14 cellular contexts compared by ENCODE assay signal in genomic region chr6:142803027-142803426, GRCh38.
DNase-seq lines count a peak whose midpoint lies in the region; ATAC-seq, FAIRE-seq and TF ChIP-seq lines count a peak whose summit lies in the region.
"Had no signal": no experiment of that assay in that cellular context is flagged by ENCODE, and none has a peak within 500 bp of the region (broad histone marks: within the 10 kb centered on the region; RNA-seq: fewer than 3 reads in every experiment).

No MANE protein-coding gene starts in this region.

- TF ChIP-seq CTCF in liver (IDR thresholded peaks at IDR 0.05; ENCODE audit: low read depth, low read length, missing input control) (no peak), HepG2 (CRISPR knock-in tag; IDR thresholded peaks at IDR 0.05) (no peak), fibroblast of the aortic adventitia (IDR thresholded peaks at IDR 0.05; ENCODE audit: insufficient read depth, low read length) (no peak)

- DNase-seq in HepG2 (ENCODE audit: low spot score): no peak
- DNase-seq in activated naive CD8-positive, alpha-beta T cell treated with anti-CD3 and anti-CD28 coated beads for 36 hours: no peak
- DNase-seq in fibroblast of the aortic adventitia (ENCODE audit: low read depth): peak; percentile 37
- no peak for DNase-seq in mesendoderm
- DNase-seq in MG63: no peak
- DNase-seq in hypothalamus (lab: John Stamatoyannopoulos, UW): no peak
- DNase-seq: activated CD4-positive, CD25-positive, alpha-beta regulatory T cell; activated naive CD8-positive, alpha-beta T cell treated with anti-CD3 and anti-CD28 coated beads, Interleukin-2, amount 10 ng/mL, durations not matched to agents 7 days and 5 days; left ventricle myocardium superior; NK-92 treated with Interleukin-12 subunit alpha and Interleukin-12 subunit beta, amount 100 ng/mL, for 24 hours; stimulated activated CD4-positive, alpha-beta T cell treated with anti-CD3 and anti-CD28 coated beads, Interleukin-2, amount 100 ng/mL, for 48 hours had no signal

- intact Hi-C loops in HepG2 (cut with micrococcal nuclease; ENCODE audit: unreplicated experiment): no loop called here

- no peak overlapping the region for H4K8ac ChIP-seq in mesendoderm (ENCODE audit: low read depth, low read length)

- peaks cover 0 to 1% (median 0%) of the 10 kb centered on the region in 4 donors for H3K36me3 ChIP-seq in liver (ENCODE audit: control insufficient read depth in 4 of 4, insufficient read depth in 3 of 4, low read depth in 1 of 4, low read length in 3 of 4)
- H3K36me3 ChIP-seq in HepG2 (replicated peaks in 1 of 2; ENCODE audit: control insufficient read depth in 1 of 2, insufficient read depth in 2 of 2, low read length in 2 of 2): peaks cover 0 to 4% of the 10 kb centered on the region in 2 experiments; a peak in 1 of 5 replicates
- H3K36me3 ChIP-seq in mesendoderm (ENCODE audit: control insufficient read depth, insufficient read depth, low read length): no peaks in the 10 kb centered on the region
- no peaks in the 10 kb centered on the region for H3K36me3 ChIP-seq in MG63
- H3K36me3 ChIP-seq: suprapubic skin had no signal

- H2BK120ac ChIP-seq in mesendoderm (ENCODE audit: low read depth, low read length): no peak overlapping the region

- peak overlapping the region; percentile 89 for H3K27ac Mint-ChIP-seq in activated naive CD8-positive, alpha-beta T cell treated with anti-CD3 and anti-CD28 coated beads for 36 hours
- H3K27ac Mint-ChIP-seq: activated naive CD8-positive, alpha-beta T cell treated with anti-CD3 and anti-CD28 coated beads, Interleukin-2, amount 10 ng/mL, durations not matched to agents 7 days and 5 days; T-helper 1 cell treated with Interleukin-12 subunit alpha and Interleukin-12 subunit beta and Interleukin-4 antibody, amounts not matched to agents 30 μg/mL and 1 μg/mL, for 36 hours had no signal

- H3K9me3 ChIP-seq in liver (ENCODE audit: control insufficient read depth in 4 of 4, low read length in 3 of 4) (no peaks in the 10 kb centered on the region), HepG2 (ENCODE audit: low read length) (no peaks in the 10 kb centered on the region), MG63 (no peaks in the 10 kb centered on the region)
- H3K9me3 ChIP-seq: suprapubic skin had no signal

- no peak overlapping the region for H3K23ac ChIP-seq in mesendoderm (ENCODE audit: low read length)

- in situ Hi-C loops in HepG2 (cut with HindIII; ENCODE audit: extremely low pct_ligation_motif_present, low pct_unique_long_range_greater_than_20kb): no loop called here

- no peak for ATAC-seq in HepG2
- ATAC-seq: left ventricle myocardium superior had no signal

- CTCF ChIA-PET in HepG2 (lab: Yijun Ruan, JAX; ENCODE audit: low intra/inter-chr PET ratio, low total read pairs): no interaction called here

- H3K4me1 ChIP-seq in liver (ENCODE audit: control insufficient read depth in 4 of 4, insufficient read depth in 4 of 4, low read length in 3 of 4): peaks cover 5 to 15% (median 10%) of the 10 kb centered on the region in 4 donors
- H3K4me1 ChIP-seq in HepG2 (ENCODE audit: insufficient read depth, low read length): no peaks in the 10 kb centered on the region
- H3K4me1 ChIP-seq in mesendoderm (ENCODE audit: control insufficient read depth, low read depth, low read length): peaks cover 2% of the 10 kb centered on the region

- H3K27me3 ChIP-seq in liver (ENCODE audit: control insufficient read depth in 4 of 4, insufficient read depth in 4 of 4, low read length in 3 of 4) (no peaks in the 10 kb centered on the region), HepG2 (ENCODE audit: control insufficient read depth in 1 of 2, insufficient read depth in 2 of 2, low read length in 2 of 2) (no peaks in the 10 kb centered on the region), mesendoderm (ENCODE audit: insufficient read depth, low read length, poor library complexity) (no peaks in the 10 kb centered on the region), MG63 (no peaks in the 10 kb centered on the region)
- H3K27me3 ChIP-seq: suprapubic skin had no signal

- no peak overlapping the region for H2BK15ac ChIP-seq in mesendoderm (replicated peaks; ENCODE audit: low read depth)

- no TSS peak for BruUV-seq in HepG2 (replicated peaks; lab: Mats Ljungman, UMichigan)

- no peaks in the 10 kb centered on the region for H4K20me1 ChIP-seq in HepG2 (ENCODE audit: insufficient read depth, low read length)

- no peaks in the 10 kb centered on the region for H3K79me2 ChIP-seq in HepG2 (ENCODE audit: insufficient read depth, low read length)
- H3K79me2 ChIP-seq in mesendoderm (ENCODE audit: control insufficient read depth, insufficient read depth, low read length): no peaks in the 10 kb centered on the region

- H3K27ac ChIP-seq in liver (ENCODE audit: low read depth in 1 of 2, low read length in 2 of 2) (no peak overlapping the region), HepG2 (ENCODE audit: extremely low read length, insufficient read depth, low read length) (no peak overlapping the region), mesendoderm (ENCODE audit: low read depth, low read length) (no peak overlapping the region)
- H3K27ac ChIP-seq: suprapubic skin had no signal

- H3K18ac ChIP-seq in mesendoderm (ENCODE audit: low read length): no peak overlapping the region

- H3K4me2 ChIP-seq in HepG2 (ENCODE audit: low read depth, low read length) (no peak overlapping the region), mesendoderm (ENCODE audit: low read length) (no peak overlapping the region)

- H3K79me1 ChIP-seq in mesendoderm (ENCODE audit: low read length): no peaks in the 10 kb centered on the region

- no peak overlapping the region for H2AK5ac ChIP-seq in mesendoderm (ENCODE audit: low read length)

- H2AFZ ChIP-seq in HepG2 (ENCODE audit: low read length): no peak overlapping the region

- H3K4me3 ChIP-seq in liver (ENCODE audit: low read depth in 1 of 3, low read length in 3 of 3) (no peak overlapping the region), HepG2 (replicated peaks in 1 of 3; ENCODE audit: insufficient read depth in 1 of 3, low read depth in 2 of 3, low read length in 3 of 3) (no peak overlapping the region), fibroblast of the aortic adventitia (ENCODE audit: low read depth, low read length) (no peak overlapping the region), mesendoderm (ENCODE audit: low read length) (no peak overlapping the region), MG63 (no peak overlapping the region)
- H3K4me3 ChIP-seq: suprapubic skin had no signal

- no peak overlapping the region for H3K56ac ChIP-seq in mesendoderm (ENCODE audit: low read length)

- H3K4me3 Mint-ChIP-seq in activated naive CD8-positive, alpha-beta T cell treated with anti-CD3 and anti-CD28 coated beads for 36 hours: no peak overlapping the region
- H3K4me3 Mint-ChIP-seq: activated naive CD8-positive, alpha-beta T cell treated with anti-CD3 and anti-CD28 coated beads, Interleukin-2, amount 10 ng/mL, durations not matched to agents 7 days and 5 days; T-helper 1 cell treated with Interleukin-12 subunit alpha and Interleukin-12 subunit beta and Interleukin-4 antibody, amounts not matched to agents 30 μg/mL and 1 μg/mL, for 36 hours had no signal

- H3K4ac ChIP-seq in mesendoderm (ENCODE audit: low read depth, low read length): no peak overlapping the region

- H3K27me3 Mint-ChIP-seq in activated naive CD8-positive, alpha-beta T cell treated with anti-CD3 and anti-CD28 coated beads for 36 hours: no peaks in the 10 kb centered on the region
- H3K27me3 Mint-ChIP-seq: activated naive CD8-positive, alpha-beta T cell treated with anti-CD3 and anti-CD28 coated beads, Interleukin-2, amount 10 ng/mL, durations not matched to agents 7 days and 5 days had no signal

- H4K5ac ChIP-seq in mesendoderm (ENCODE audit: low read length): no peak overlapping the region

- H2BK5ac ChIP-seq in mesendoderm (ENCODE audit: low read length): no peak overlapping the region

- H3K9me3 Mint-ChIP-seq in activated naive CD8-positive, alpha-beta T cell treated with anti-CD3 and anti-CD28 coated beads for 36 hours: peaks cover 11% of the 10 kb centered on the region
- H3K9me3 Mint-ChIP-seq: T-helper 1 cell treated with Interleukin-12 subunit alpha and Interleukin-12 subunit beta and Interleukin-4 antibody, amounts not matched to agents 30 μg/mL and 1 μg/mL, for 36 hours had no signal

- FAIRE-seq in HepG2 (lab: Jason Lieb, UNC): no peak

- no peak for TF ChIP-seq RAD21 in liver (IDR thresholded peaks at IDR 0.05)
- no peak for TF ChIP-seq RAD21 in HepG2 (CRISPR knock-in tag; IDR thresholded peaks at IDR 0.05)

- POLR2A ChIA-PET in HepG2 (lab: Yijun Ruan, JAX): no interaction called here

- H3K9ac ChIP-seq in liver (ENCODE audit: low read depth in 1 of 2, low read length in 2 of 2) (no peak overlapping the region), HepG2 (ENCODE audit: insufficient read depth, low read depth, low read length) (no peak overlapping the region), mesendoderm (ENCODE audit: low read length) (no peak overlapping the region)

- peaks cover 72% of the 10 kb centered on the region for H3K36me3 Mint-ChIP-seq in activated naive CD8-positive, alpha-beta T cell treated with anti-CD3 and anti-CD28 coated beads for 36 hours

- H3K4me1 Mint-ChIP-seq in activated naive CD8-positive, alpha-beta T cell treated with anti-CD3 and anti-CD28 coated beads for 36 hours: peaks cover 91% of the 10 kb centered on the region

- TF ChIP-seq POLR2A in HepG2 (IDR thresholded peaks at IDR 0.05; ENCODE audit: insufficient read depth in 1 of 2, low read depth in 2 of 2, low read length in 2 of 2): no peak

- TF ChIP-seq EP300 in HepG2 (IDR thresholded peaks at IDR 0.05; ENCODE audit: low read depth in 2 of 2, low read length in 2 of 2): no peak
- TF ChIP-seq EP300 in HepG2 (CRISPR knock-in tag; IDR thresholded peaks at IDR 0.05; ENCODE audit: borderline replicate concordance): no peak

TF ChIP-seq in liver, 16 proteins besides CTCF, POLR2A, EP300 and RAD21 (continues in another document):
- TF ChIP-seq ATF3 (IDR thresholded peaks at IDR 0.05): peak; percentile 56
- TF ChIP-seq HNF4A (conservative IDR thresholded peaks at IDR 0.05): peak in 1 of 2 donors; percentile 34

TF ChIP-seq in HepG2, 621 proteins besides CTCF, POLR2A, EP300 and RAD21:
- TF ChIP-seq ATF3 (CRISPR knock-in tag; IDR thresholded peaks at IDR 0.05) (no peak), NR1H2 (CRISPR knock-in tag; IDR thresholded peaks at IDR 0.05; ENCODE audit: borderline replicate concordance, low read depth) (no peak), U2AF1 (optimal IDR thresholded peaks at IDR 0.05; ENCODE audit: low read depth, low read length) (no peak)
TF ChIP-seq in HepG2: peak in this region for 0.
